2 cellular contexts compared by ENCODE assay signal in the genomic region with DNA sequence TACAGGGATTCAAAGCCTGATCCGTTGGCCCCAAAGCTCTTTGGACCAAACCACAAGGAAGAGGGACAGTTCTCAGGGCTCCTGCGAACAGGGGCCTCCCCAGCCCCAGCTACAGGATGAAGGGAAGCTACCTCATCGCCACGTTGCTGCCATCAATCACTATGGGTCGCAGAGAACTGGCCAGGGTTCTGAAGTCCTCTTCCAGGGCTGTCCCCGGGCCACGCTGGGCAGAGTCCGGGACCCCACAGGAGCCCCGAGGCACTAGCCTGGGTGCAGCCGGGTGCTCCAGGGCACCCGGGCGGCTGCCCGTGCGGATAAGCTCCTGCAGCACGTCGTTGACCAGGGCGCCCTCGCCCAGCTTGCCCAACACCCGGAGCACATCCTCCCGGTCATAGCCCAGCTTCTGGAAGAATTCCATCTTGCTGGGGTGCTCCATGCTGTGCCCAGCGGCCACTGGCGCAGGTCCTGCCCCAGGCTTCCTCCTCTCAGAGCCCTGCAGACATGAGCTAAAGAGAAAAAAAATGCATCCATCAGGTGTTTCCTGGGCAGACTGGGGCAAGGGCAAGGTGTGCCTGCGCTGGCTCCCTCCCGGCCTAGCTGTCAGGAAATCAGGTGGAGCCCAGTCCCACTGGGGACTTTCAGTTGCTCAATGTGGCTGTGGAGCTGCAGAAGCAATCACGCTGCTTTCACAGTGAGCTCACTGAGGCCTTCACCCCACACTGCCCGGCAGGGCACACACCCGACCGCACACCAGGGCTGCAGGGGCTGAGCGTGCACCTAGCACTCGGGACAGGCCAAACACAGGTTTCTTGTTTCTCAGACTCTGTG.
TF ChIP-seq lines count a peak whose summit lies in the region.

No MANE protein-coding gene starts in this region.

TF ChIP-seq in SK-N-SH, 30 proteins besides CTCF, POLR2A, EP300 and RAD21 (continued from another document):
- no peak for TF ChIP-seq EZH2phosphoT487 (IDR thresholded peaks at IDR 0.05; ENCODE audit: borderline replicate concordance, low read depth)

TF ChIP-seq in SK-N-SH treated with all-trans-retinoic acid at 6 μM for 48 hours, 23 proteins besides CTCF, POLR2A, EP300 and RAD21 (continued from another document):
- TF ChIP-seq, protein P1, sequence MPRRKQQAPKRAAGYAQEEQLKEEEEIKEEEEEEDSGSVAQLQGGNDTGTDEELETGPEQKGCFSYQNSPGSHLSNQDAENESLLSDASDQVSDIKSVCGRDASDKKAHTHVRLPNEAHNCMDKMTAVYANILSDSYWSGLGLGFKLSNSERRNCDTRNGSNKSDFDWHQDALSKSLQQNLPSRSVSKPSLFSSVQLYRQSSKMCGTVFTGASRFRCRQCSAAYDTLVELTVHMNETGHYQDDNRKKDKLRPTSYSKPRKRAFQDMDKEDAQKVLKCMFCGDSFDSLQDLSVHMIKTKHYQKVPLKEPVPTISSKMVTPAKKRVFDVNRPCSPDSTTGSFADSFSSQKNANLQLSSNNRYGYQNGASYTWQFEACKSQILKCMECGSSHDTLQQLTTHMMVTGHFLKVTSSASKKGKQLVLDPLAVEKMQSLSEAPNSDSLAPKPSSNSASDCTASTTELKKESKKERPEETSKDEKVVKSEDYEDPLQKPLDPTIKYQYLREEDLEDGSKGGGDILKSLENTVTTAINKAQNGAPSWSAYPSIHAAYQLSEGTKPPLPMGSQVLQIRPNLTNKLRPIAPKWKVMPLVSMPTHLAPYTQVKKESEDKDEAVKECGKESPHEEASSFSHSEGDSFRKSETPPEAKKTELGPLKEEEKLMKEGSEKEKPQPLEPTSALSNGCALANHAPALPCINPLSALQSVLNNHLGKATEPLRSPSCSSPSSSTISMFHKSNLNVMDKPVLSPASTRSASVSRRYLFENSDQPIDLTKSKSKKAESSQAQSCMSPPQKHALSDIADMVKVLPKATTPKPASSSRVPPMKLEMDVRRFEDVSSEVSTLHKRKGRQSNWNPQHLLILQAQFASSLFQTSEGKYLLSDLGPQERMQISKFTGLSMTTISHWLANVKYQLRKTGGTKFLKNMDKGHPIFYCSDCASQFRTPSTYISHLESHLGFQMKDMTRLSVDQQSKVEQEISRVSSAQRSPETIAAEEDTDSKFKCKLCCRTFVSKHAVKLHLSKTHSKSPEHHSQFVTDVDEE (CRISPR knock-in tag; IDR thresholded peaks at IDR 0.05) = no peak
- TF ChIP-seq SNAI2 (CRISPR knock-in tag; IDR thresholded peaks at IDR 0.05) = no peak
- TF ChIP-seq ZNF70 (CRISPR knock-in tag; IDR thresholded peaks at IDR 0.05) = no peak
